Comparison of ENCODE assay signal across 1 cellular context in the genomic region with DNA sequence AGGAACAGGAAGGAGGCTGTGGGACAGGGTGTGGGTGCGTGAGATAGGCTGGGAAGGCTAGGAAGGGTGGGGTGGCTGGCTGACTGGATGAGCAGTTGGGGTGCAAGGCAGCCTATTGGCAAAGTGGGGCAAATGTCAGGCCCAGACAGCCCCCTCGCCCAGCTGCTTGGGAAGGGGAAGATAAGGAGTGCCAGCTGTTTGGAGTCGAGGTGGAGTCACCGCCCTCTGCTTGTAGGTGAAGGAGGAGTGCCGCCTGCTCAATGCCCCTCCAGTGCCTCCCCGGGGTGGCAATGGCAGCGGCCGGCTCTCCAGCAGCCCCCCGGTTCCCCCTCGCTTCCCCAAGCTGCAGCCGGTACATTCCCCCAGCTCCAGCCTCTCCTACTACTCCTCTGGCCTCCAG.
TF ChIP-seq lines count a peak whose summit lies in the region.

No MANE protein-coding gene starts in this region.

TF ChIP-seq in SK-N-SH, 30 proteins besides CTCF, POLR2A, EP300 and RAD21 (continued from another document):
- TF ChIP-seq, protein P1, sequence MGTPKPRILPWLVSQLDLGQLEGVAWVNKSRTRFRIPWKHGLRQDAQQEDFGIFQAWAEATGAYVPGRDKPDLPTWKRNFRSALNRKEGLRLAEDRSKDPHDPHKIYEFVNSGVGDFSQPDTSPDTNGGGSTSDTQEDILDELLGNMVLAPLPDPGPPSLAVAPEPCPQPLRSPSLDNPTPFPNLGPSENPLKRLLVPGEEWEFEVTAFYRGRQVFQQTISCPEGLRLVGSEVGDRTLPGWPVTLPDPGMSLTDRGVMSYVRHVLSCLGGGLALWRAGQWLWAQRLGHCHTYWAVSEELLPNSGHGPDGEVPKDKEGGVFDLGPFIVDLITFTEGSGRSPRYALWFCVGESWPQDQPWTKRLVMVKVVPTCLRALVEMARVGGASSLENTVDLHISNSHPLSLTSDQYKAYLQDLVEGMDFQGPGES (IDR thresholded peaks at IDR 0.05; ENCODE audit: low read depth, low read length) = no peak
- no peak for TF ChIP-seq SMC3 (IDR thresholded peaks at IDR 0.05; ENCODE audit: low read depth, low read length)
- TF ChIP-seq SIN3A (IDR thresholded peaks at IDR 0.05; ENCODE audit: borderline replicate concordance, low read depth, low read length) = no peak
- TF ChIP-seq, protein P2, sequence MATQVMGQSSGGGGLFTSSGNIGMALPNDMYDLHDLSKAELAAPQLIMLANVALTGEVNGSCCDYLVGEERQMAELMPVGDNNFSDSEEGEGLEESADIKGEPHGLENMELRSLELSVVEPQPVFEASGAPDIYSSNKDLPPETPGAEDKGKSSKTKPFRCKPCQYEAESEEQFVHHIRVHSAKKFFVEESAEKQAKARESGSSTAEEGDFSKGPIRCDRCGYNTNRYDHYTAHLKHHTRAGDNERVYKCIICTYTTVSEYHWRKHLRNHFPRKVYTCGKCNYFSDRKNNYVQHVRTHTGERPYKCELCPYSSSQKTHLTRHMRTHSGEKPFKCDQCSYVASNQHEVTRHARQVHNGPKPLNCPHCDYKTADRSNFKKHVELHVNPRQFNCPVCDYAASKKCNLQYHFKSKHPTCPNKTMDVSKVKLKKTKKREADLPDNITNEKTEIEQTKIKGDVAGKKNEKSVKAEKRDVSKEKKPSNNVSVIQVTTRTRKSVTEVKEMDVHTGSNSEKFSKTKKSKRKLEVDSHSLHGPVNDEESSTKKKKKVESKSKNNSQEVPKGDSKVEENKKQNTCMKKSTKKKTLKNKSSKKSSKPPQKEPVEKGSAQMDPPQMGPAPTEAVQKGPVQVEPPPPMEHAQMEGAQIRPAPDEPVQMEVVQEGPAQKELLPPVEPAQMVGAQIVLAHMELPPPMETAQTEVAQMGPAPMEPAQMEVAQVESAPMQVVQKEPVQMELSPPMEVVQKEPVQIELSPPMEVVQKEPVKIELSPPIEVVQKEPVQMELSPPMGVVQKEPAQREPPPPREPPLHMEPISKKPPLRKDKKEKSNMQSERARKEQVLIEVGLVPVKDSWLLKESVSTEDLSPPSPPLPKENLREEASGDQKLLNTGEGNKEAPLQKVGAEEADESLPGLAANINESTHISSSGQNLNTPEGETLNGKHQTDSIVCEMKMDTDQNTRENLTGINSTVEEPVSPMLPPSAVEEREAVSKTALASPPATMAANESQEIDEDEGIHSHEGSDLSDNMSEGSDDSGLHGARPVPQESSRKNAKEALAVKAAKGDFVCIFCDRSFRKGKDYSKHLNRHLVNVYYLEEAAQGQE (IDR thresholded peaks at IDR 0.05; ENCODE audit: low read depth, low read length) = no peak
- no peak for TF ChIP-seq YY1 (IDR thresholded peaks at IDR 0.05; ENCODE audit: low read depth)
- no peak for TF ChIP-seq RXRA (IDR thresholded peaks at IDR 0.05; ENCODE audit: borderline replicate concordance, low read depth)
- no peak for TF ChIP-seq NRF1 (IDR thresholded peaks at IDR 0.05; ENCODE audit: low read depth, low read length)
- TF ChIP-seq, protein P3, sequence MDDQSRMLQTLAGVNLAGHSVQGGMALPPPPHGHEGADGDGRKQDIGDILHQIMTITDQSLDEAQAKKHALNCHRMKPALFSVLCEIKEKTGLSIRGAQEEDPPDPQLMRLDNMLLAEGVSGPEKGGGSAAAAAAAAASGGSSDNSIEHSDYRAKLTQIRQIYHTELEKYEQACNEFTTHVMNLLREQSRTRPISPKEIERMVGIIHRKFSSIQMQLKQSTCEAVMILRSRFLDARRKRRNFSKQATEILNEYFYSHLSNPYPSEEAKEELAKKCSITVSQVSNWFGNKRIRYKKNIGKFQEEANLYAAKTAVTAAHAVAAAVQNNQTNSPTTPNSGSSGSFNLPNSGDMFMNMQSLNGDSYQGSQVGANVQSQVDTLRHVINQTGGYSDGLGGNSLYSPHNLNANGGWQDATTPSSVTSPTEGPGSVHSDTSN (IDR thresholded peaks at IDR 0.05) = no peak
- TF ChIP-seq RCOR1 (IDR thresholded peaks at IDR 0.05; ENCODE audit: low read length) = no peak
- no peak for TF ChIP-seq CHD2 (IDR thresholded peaks at IDR 0.05; ENCODE audit: low read length, partially characterized antibody)
